ENCODE assay signal across 1 cellular context in the genomic region with DNA sequence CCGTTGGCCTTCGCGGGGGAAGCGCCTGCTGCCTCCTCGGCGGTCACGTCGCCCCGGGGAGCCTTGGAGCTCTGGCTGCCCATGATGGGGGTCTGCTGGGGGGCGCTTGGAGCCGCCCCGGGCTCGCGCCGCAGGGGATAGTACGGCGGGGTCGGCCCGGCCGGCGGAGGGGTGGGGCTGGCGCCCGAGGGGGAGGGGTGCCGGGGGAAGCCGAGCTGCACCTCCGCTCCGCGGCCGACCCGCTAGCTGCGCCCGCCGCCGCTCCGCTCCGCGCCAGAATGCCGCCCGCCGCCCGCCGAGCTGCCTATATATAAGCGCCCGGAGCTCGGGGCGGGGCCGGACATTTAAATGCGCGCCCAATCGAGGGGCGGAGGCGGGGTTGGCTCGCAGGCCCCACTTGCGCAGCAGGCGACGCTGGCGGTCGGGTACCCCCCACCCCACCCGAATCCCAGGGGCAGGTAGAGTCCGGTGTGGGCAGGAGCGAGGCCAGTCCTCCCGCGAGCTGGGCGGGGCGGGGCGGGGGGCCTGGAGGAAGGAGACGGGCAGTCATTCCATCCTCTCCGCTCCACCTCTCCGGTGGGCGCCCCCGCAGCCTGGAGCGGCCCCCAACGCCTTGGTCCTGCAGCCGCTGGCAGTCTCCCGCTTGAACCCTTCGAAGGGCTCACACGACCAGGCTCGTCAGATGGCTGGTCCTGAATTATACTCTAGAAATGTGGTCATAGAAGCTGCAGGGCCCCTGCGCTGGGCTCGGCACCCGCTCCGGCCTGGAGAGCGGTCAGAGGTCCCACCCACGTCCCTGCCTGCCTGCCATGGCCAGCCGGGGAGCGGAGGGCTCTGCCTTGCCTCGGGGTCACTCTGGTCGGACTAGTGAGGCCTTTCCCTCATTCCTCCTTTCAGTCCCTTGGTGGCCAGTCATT.
TF ChIP-seq lines count a peak whose summit lies in the region.

A gene with protein sequence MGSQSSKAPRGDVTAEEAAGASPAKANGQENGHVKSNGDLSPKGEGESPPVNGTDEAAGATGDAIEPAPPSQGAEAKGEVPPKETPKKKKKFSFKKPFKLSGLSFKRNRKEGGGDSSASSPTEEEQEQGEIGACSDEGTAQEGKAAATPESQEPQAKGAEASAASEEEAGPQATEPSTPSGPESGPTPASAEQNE (minus strand): TSS at position 283 of the 917 bp plus-strand sequence. CDS start 200 bp downstream, at position 83.

TF ChIP-seq in PFSK-1, 5 proteins besides CTCF, POLR2A, EP300 and RAD21 (continued from another document):
- TF ChIP-seq, protein P1, sequence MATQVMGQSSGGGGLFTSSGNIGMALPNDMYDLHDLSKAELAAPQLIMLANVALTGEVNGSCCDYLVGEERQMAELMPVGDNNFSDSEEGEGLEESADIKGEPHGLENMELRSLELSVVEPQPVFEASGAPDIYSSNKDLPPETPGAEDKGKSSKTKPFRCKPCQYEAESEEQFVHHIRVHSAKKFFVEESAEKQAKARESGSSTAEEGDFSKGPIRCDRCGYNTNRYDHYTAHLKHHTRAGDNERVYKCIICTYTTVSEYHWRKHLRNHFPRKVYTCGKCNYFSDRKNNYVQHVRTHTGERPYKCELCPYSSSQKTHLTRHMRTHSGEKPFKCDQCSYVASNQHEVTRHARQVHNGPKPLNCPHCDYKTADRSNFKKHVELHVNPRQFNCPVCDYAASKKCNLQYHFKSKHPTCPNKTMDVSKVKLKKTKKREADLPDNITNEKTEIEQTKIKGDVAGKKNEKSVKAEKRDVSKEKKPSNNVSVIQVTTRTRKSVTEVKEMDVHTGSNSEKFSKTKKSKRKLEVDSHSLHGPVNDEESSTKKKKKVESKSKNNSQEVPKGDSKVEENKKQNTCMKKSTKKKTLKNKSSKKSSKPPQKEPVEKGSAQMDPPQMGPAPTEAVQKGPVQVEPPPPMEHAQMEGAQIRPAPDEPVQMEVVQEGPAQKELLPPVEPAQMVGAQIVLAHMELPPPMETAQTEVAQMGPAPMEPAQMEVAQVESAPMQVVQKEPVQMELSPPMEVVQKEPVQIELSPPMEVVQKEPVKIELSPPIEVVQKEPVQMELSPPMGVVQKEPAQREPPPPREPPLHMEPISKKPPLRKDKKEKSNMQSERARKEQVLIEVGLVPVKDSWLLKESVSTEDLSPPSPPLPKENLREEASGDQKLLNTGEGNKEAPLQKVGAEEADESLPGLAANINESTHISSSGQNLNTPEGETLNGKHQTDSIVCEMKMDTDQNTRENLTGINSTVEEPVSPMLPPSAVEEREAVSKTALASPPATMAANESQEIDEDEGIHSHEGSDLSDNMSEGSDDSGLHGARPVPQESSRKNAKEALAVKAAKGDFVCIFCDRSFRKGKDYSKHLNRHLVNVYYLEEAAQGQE (IDR thresholded peaks at IDR 0.05; ENCODE audit: insufficient read depth in 1 of 2, low read depth in 2 of 2, low read length in 2 of 2) = no peak
